In the genomic region with DNA sequence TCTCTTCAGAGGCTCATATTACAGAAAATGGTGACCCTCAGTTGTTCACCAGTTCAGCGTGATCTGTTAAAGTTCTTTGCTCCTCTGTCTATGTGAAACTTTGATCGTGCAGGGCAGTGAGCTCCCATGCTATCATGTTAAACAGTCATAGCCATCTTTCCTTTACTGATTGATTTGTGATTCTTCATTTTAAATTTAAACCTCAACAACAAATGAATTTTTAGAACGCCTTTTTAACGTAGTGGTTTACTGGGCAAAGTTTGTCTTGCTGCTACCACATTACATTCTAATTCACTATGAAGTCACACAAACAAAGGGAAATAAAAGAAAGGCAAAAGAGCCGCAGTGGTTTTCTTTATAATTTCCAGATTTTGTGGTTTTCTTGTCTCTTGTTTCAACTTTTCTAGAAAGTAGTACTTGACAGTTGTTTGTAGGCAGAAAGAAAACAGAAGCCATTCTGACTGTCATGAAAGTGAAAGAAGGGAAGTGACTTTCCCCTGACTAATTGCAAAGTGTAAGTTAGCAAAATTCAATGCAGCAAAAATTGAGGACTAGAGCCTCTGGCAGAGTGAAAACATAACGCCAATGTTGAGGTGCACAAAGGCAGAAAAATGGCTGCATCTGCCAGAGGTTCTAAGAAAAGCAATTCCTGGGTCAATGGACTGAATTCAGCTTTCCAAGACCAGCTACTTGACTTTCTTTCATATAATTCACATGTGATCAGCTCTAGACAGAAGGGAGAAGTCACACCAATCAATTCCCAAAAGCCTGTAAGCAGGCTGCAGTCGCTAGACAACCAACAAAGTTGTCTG, we compare ENCODE assay signal across 8 cellular contexts. TPM values are rescaled to one million over a fixed set of nuclear protein-coding genes. Genes with fewer than 3 reads are reported as not detected.
DNase-seq lines count a peak whose midpoint lies in the region; ATAC-seq and TF ChIP-seq lines count a peak whose summit lies in the region.

No MANE protein-coding gene starts in this region.

- H3K27ac Mint-ChIP-seq in activated naive CD4-positive, alpha-beta T cell treated with anti-CD3 and anti-CD28 coated beads, Interleukin-2, amount 10 ng/mL, durations not matched to agents 7 days and 5 days: peak overlapping the region; percentile 92
- peak overlapping the region; percentile 59 for H3K27ac Mint-ChIP-seq in stimulated activated naive CD8-positive, alpha-beta T cell treated with anti-CD3 and anti-CD28 coated beads, Interleukin-15, Interleukin-2, amounts not matched to agents 100 ng/mL and 50 ng/mL, for 24 hours

- H3K27me3 ChIP-seq in uterus: no peaks in the 10 kb centered on the region

- no peaks in the 10 kb centered on the region for H3K4me1 ChIP-seq in uterus

- H3K36me3 ChIP-seq in uterus: no peaks in the 10 kb centered on the region

- intact Hi-C loops in uterus (cut with DNase I; ENCODE audit: low total_unique reads): no loop called here

- H3K36me3 Mint-ChIP-seq in activated naive CD4-positive, alpha-beta T cell treated with anti-CD3 and anti-CD28 coated beads, Interleukin-2, amount 10 ng/mL, durations not matched to agents 7 days and 5 days: peaks cover 6% of the 10 kb centered on the region
- H3K36me3 Mint-ChIP-seq in stimulated activated naive CD8-positive, alpha-beta T cell treated with anti-CD3 and anti-CD28 coated beads, Interleukin-15, Interleukin-2, amounts not matched to agents 100 ng/mL and 50 ng/mL, for 24 hours (ENCODE audit: low read depth): no peaks in the 10 kb centered on the region

- H3K4me3 Mint-ChIP-seq in activated naive CD4-positive, alpha-beta T cell treated with anti-CD3 and anti-CD28 coated beads, Interleukin-2, amount 10 ng/mL, durations not matched to agents 7 days and 5 days: peak overlapping the region; percentile 44
- peak overlapping the region; percentile 62 for H3K4me3 Mint-ChIP-seq in stimulated activated naive CD8-positive, alpha-beta T cell treated with anti-CD3 and anti-CD28 coated beads, Interleukin-15, Interleukin-2, amounts not matched to agents 100 ng/mL and 50 ng/mL, for 24 hours

- TF ChIP-seq POLR2A in uterus (IDR thresholded peaks at IDR 0.05): no peak

- H3K27me3 Mint-ChIP-seq in activated naive CD4-positive, alpha-beta T cell treated with anti-CD3 and anti-CD28 coated beads, Interleukin-2, amount 10 ng/mL, durations not matched to agents 7 days and 5 days: peaks cover 17% of the 10 kb centered on the region
- H3K27me3 Mint-ChIP-seq in stimulated activated naive CD8-positive, alpha-beta T cell treated with anti-CD3 and anti-CD28 coated beads, Interleukin-15, Interleukin-2, amounts not matched to agents 100 ng/mL and 50 ng/mL, for 24 hours: peaks cover 15% of the 10 kb centered on the region

- TF ChIP-seq CTCF in WI38 (IDR thresholded peaks at IDR 0.05; ENCODE audit: low read depth, low read length): no peak
- TF ChIP-seq CTCF in uterus (IDR thresholded peaks at IDR 0.05): no peak

- no peaks in the 10 kb centered on the region for H3K9me3 ChIP-seq in uterus

- CTCF ChIA-PET in activated naive CD4-positive, alpha-beta T cell treated with anti-CD3 and anti-CD28 coated beads, Interleukin-2, amount 10 ng/mL, durations not matched to agents 7 days and 5 days (lab: Charles Lee): interaction anchor here (1.7 kb wide), 1 partner anchor 23 kb away, joined by 4 read pairs; no protein-coding TSS in a partner anchor

- ATAC-seq in HG02938 (IDR thresholded peaks at IDR 0.05; ENCODE audit: unreplicated experiment): peak; percentile 92

- no peak overlapping the region for H3K27ac ChIP-seq in uterus

- H3K4me3 ChIP-seq in WI38 (ENCODE audit: low read depth, low read length): peak overlapping the region; percentile 3; the same call in 1 of the 2 replicates
- H3K4me3 ChIP-seq in uterus: no peak overlapping the region

- DNase-seq in activated naive CD4-positive, alpha-beta T cell treated with anti-CD3 and anti-CD28 coated beads, Interleukin-2, amount 10 ng/mL, durations not matched to agents 7 days and 5 days: peak; percentile 26
- DNase-seq in activated naive CD4-positive, alpha-beta T cell treated with Interleukin-2 at 50 U/mL for 16 hours: no peak
- no peak for DNase-seq in effector CD8-positive, alpha-beta T cell (lab: John Stamatoyannopoulos, UW)
- DNase-seq in uterus (no peak), T-helper 9 cell (no peak)

- peaks cover 21% of the 10 kb centered on the region for H3K4me1 Mint-ChIP-seq in activated naive CD4-positive, alpha-beta T cell treated with anti-CD3 and anti-CD28 coated beads, Interleukin-2, amount 10 ng/mL, durations not matched to agents 7 days and 5 days
- peaks cover 21% of the 10 kb centered on the region for H3K4me1 Mint-ChIP-seq in stimulated activated naive CD8-positive, alpha-beta T cell treated with anti-CD3 and anti-CD28 coated beads, Interleukin-15, Interleukin-2, amounts not matched to agents 100 ng/mL and 50 ng/mL, for 24 hours (ENCODE audit: low read depth)

- peaks cover 6% of the 10 kb centered on the region for H3K9me3 Mint-ChIP-seq in activated naive CD4-positive, alpha-beta T cell treated with anti-CD3 and anti-CD28 coated beads, Interleukin-2, amount 10 ng/mL, durations not matched to agents 7 days and 5 days
- peaks cover 5% of the 10 kb centered on the region for H3K9me3 Mint-ChIP-seq in stimulated activated naive CD8-positive, alpha-beta T cell treated with anti-CD3 and anti-CD28 coated beads, Interleukin-15, Interleukin-2, amounts not matched to agents 100 ng/mL and 50 ng/mL, for 24 hours

RNA-seq across cellular contexts. Expression of a gene that starts 7.0 kb away (rescaled TPM):
- not detected for total RNA-seq in uterus

RNA-seq across cellular contexts. Expression of a gene that starts 10.2 kb away (rescaled TPM):
- total RNA-seq in uterus: not detected

RNA-seq across cellular contexts. Expression of a gene that starts 22.5 kb away (rescaled TPM):
- 10 to 100 TPM; 24.7 to 88.5 (median 29.9) TPM for total RNA-seq in uterus

RNA-seq across cellular contexts. Expression of a gene that starts 27.5 kb away (rescaled TPM):
- not detected for total RNA-seq in uterus

RNA-seq across cellular contexts. Expression of a gene that starts 51.2 kb away (rescaled TPM):
- total RNA-seq in uterus: not detected
